In genomic region chr14:51897791-51898190, GRCh38 we compare ENCODE assay signal across 17 cellular contexts.
"Had no signal": no experiment of that assay in that cellular context is flagged by ENCODE, and none has a peak within 500 bp of the region (broad histone marks: within the 10 kb centered on the region; RNA-seq: fewer than 3 reads in every experiment).

No MANE protein-coding gene starts in this region.

- DNase-seq: activated CD4-positive, alpha-beta T cell treated with anti-CD3 and anti-CD28 coated beads for 36 hours; activated CD8-positive, alpha-beta memory T cell treated with anti-CD3 and anti-CD28 coated beads, Interleukin-2, amount 50 U/mL, for 48 hours; activated naive CD4-positive, alpha-beta T cell treated with Interleukin-2 at 50 U/mL for 16 hours; adrenal gland; endodermal cell; erythroblast; heart right ventricle; occipital lobe; stimulated activated CD4-positive, alpha-beta T cell treated with anti-CD3 and anti-CD28 coated beads, Interleukin-15, amount 100 ng/mL, for 24 hours; stimulated activated CD4-positive, alpha-beta T cell treated with anti-CD3 and anti-CD28 coated beads, Interleukin-4, amount 100 ng/mL, for 1 hour; stimulated activated naive CD4-positive, alpha-beta T cell treated with Interleukin-2 at 50 U/mL for 16 hours; T-helper 17 cell; WERI-Rb-1 had no signal

- H3K36me3 Mint-ChIP-seq: type B pancreatic cell had no signal

- H3K27me3 ChIP-seq: adrenal gland, gastroesophageal sphincter, heart right ventricle had no signal

- ATAC-seq: activated CD4-positive, alpha-beta T cell treated with anti-CD3 and anti-CD28 coated beads for 36 hours; gastroesophageal sphincter; heart right ventricle; T-helper 17 cell had no signal

- H3K9me3 Mint-ChIP-seq: endodermal cell, nephron, type B pancreatic cell had no signal

- H3K27ac Mint-ChIP-seq: activated CD4-positive, alpha-beta T cell treated with anti-CD3 and anti-CD28 coated beads for 36 hours; endodermal cell; nephron had no signal

- H3K4me3 ChIP-seq: adrenal gland, gastroesophageal sphincter, heart right ventricle had no signal

- H3K4me3 Mint-ChIP-seq: activated CD4-positive, alpha-beta T cell treated with anti-CD3 and anti-CD28 coated beads for 36 hours; activated T-helper 1 cell treated with anti-CD3 and anti-CD28 coated beads, Interleukin-12 subunit alpha, Interleukin-12 subunit beta, Interleukin-2, Interleukin-4 antibody, amounts not matched to agents 30 ng/mL and 10 ng/mL and 1 ng/mL, durations not matched to agents 14 hours and 24 hours and 36 hours; endodermal cell; nephron; type B pancreatic cell had no signal

- H3K27me3 Mint-ChIP-seq: activated CD4-positive, alpha-beta T cell treated with anti-CD3 and anti-CD28 coated beads for 36 hours; T-helper 17 cell; type B pancreatic cell had no signal

- H3K9me3 ChIP-seq: adrenal gland, gastroesophageal sphincter had no signal

- H3K36me3 ChIP-seq: adrenal gland, gastroesophageal sphincter, heart right ventricle, WERI-Rb-1 had no signal

- H3K4me1 ChIP-seq: adrenal gland, gastroesophageal sphincter had no signal

- H3K4me1 Mint-ChIP-seq: endodermal cell, nephron had no signal

- H3K27ac ChIP-seq: adrenal gland, gastroesophageal sphincter, WERI-Rb-1 had no signal
